15 cellular contexts compared by ENCODE assay signal in genomic region chr13:28093871-28094270, GRCh38. TPM values are rescaled to one million over a fixed set of nuclear protein-coding genes. Genes with fewer than 3 reads are reported as not detected.
"Had no signal": no experiment of that assay in that cellular context is flagged by ENCODE, and none has a peak within 500 bp of the region (broad histone marks: within the 10 kb centered on the region; RNA-seq: fewer than 3 reads in every experiment).

No MANE protein-coding gene starts in this region.

- H3K9me3 Mint-ChIP-seq: activated naive CD4-positive, alpha-beta T cell treated with anti-CD3 and anti-CD28 coated beads, Interleukin-2, amount 50 U/mL, for 24 hours; activated T-cell treated with anti-CD3 and anti-CD28 coated beads, Interleukin-2, amount 50 U/mL, for 24 hours; neural crest cell had no signal

- H3K9ac ChIP-seq: parathyroid adenoma had no signal

- ATAC-seq: left ventricle myocardium superior had no signal

- H3K27ac ChIP-seq: parathyroid adenoma had no signal

- H3K4me1 Mint-ChIP-seq: neural crest cell had no signal

- H3K27ac Mint-ChIP-seq: activated naive CD4-positive, alpha-beta T cell treated with anti-CD3 and anti-CD28 coated beads, Interleukin-2, amount 50 U/mL, for 24 hours; activated T-cell treated with anti-CD3 and anti-CD28 coated beads, Interleukin-2, amount 50 U/mL, for 24 hours had no signal

- DNase-seq: activated CD4-positive, alpha-beta T cell treated with anti-CD3 and anti-CD28 coated beads, Interleukin-2, amount 50 U/mL, for 1 hour; activated CD4-positive, CD25-positive, alpha-beta regulatory T cell; activated effector memory CD4-positive, alpha-beta T cell treated with Interleukin-2 at 50 U/mL for 16 hours; activated T-cell treated with anti-CD3 and anti-CD28 coated beads, Interleukin-2, amount 50 U/mL, for 24 hours; central memory CD4-positive, alpha-beta T cell; cortex of kidney; effector memory CD4-positive, alpha-beta T cell; hippocampal formation; left ventricle myocardium superior; mesendoderm; retina had no signal

- H2AFZ ChIP-seq: parathyroid adenoma had no signal

- H3K4me3 Mint-ChIP-seq: activated naive CD4-positive, alpha-beta T cell treated with anti-CD3 and anti-CD28 coated beads, Interleukin-2, amount 50 U/mL, for 24 hours; activated T-cell treated with anti-CD3 and anti-CD28 coated beads, Interleukin-2, amount 50 U/mL, for 24 hours; neural crest cell had no signal

- H3K79me2 ChIP-seq: parathyroid adenoma had no signal

- H3K4me1 ChIP-seq: parathyroid adenoma had no signal

RNA-seq across cellular contexts. Expression of gene FLT3, which starts 6.5 kb away (rescaled TPM):
- total RNA-seq: fibroblast of lung, neural crest cell had no signal
- polyA plus RNA-seq: fibroblast of lung had no signal
